In the genomic region with DNA sequence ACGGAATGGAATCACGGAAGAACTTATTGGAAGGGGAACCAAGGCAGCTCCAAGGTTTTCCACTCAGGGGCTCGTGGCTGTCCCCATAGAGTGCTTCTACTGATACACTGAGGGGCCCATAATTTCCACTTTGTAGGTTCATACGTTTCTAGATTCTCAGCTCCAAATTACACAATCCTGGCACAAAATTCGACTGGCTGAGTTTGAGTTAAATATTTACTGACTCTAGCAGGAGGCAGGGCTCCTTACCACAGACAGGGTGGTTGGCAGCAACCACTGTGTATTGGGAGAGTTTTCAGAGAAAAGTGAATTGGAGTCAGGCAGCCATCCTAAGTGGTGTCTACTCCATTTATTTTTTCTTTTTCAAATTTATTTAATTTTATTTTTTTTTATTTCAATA, we compare ENCODE assay signal across 20 cellular contexts.
"Had no signal": no experiment of that assay in that cellular context is flagged by ENCODE, and none has a peak within 500 bp of the region (broad histone marks: within the 10 kb centered on the region; RNA-seq: fewer than 3 reads in every experiment).

No MANE protein-coding gene starts in this region.

- H3K9me3 Mint-ChIP-seq: activated naive CD4-positive, alpha-beta T cell treated with anti-CD3 and anti-CD28 coated beads for 36 hours; activated T-cell treated with anti-CD3 and anti-CD28 coated beads, Interleukin-2, amount 50 U/mL, for 4 hours; effector memory CD8-positive, alpha-beta T cell; T-cell had no signal

- H3K4me3 ChIP-seq: gastroesophageal sphincter, lung, skin epidermis, tibial nerve had no signal

- ATAC-seq: activated T-cell treated with anti-CD3 and anti-CD28 coated beads, Interleukin-2, amount 50 U/mL, for 4 hours; effector memory CD8-positive, alpha-beta T cell; stimulated activated naive CD8-positive, alpha-beta T cell treated with anti-CD3 and anti-CD28 coated beads, Interleukin-15, Interleukin-2, amounts not matched to agents 100 U/mL and 50 U/mL, for 24 hours; T-cell had no signal

- H3K27me3 ChIP-seq: gastroesophageal sphincter, tibial nerve had no signal

- H3K27me3 Mint-ChIP-seq: T-cell had no signal

- H3K27ac Mint-ChIP-seq: activated naive CD4-positive, alpha-beta T cell treated with anti-CD3 and anti-CD28 coated beads for 36 hours; brain; effector memory CD8-positive, alpha-beta T cell; immature natural killer cell; mesothelial cell of epicardium; nephron progenitor cell; T-cell had no signal

- H3K36me3 Mint-ChIP-seq: brain, immature natural killer cell, mesothelial cell of epicardium, T-cell had no signal

- H3K4me3 Mint-ChIP-seq: activated naive CD4-positive, alpha-beta T cell treated with anti-CD3 and anti-CD28 coated beads for 36 hours; activated T-cell treated with anti-CD3 and anti-CD28 coated beads, Interleukin-2, amount 50 U/mL, for 4 hours; brain; effector memory CD8-positive, alpha-beta T cell; immature natural killer cell; mesothelial cell of epicardium; nephron progenitor cell; T-cell had no signal

- H3K4me1 Mint-ChIP-seq: brain, immature natural killer cell, T-cell had no signal

- H3K9me3 ChIP-seq: gastroesophageal sphincter, tibial nerve had no signal

- H3K36me3 ChIP-seq: gastroesophageal sphincter, tibial nerve had no signal

- DNase-seq: activated CD4-positive, alpha-beta T cell treated with anti-CD3 and anti-CD28 coated beads, Interleukin-2, amount 50 U/mL, for 1 hour; activated CD4-positive, CD25-positive, alpha-beta regulatory T cell; activated CD8-positive, alpha-beta memory T cell treated with anti-CD3 and anti-CD28 coated beads, Interleukin-2, amount 50 U/mL, for 4 hours; activated naive CD4-positive, alpha-beta T cell treated with anti-CD3 and anti-CD28 coated beads for 36 hours; activated T-cell treated with anti-CD3 and anti-CD28 coated beads, Interleukin-2, amount 50 U/mL, for 4 hours; anterior cingulate cortex; caudate nucleus; effector memory CD8-positive, alpha-beta T cell; immature natural killer cell; left cardiac atrium; nephron progenitor cell; nucleus accumbens; stimulated activated naive CD8-positive, alpha-beta T cell treated with anti-CD3 and anti-CD28 coated beads, Interleukin-15, Interleukin-2, amounts not matched to agents 100 U/mL and 50 U/mL, for 24 hours; T-cell had no signal
